12 cellular contexts compared by ENCODE assay signal in genomic region chr11:44304091-44305084, GRCh38. TPM values are rescaled to one million over a fixed set of nuclear protein-coding genes. Genes with fewer than 3 reads are reported as not detected.
DNase-seq lines count a peak whose midpoint lies in the region; ATAC-seq, FAIRE-seq and TF ChIP-seq lines count a peak whose summit lies in the region.
"Had no signal": no experiment of that assay in that cellular context is flagged by ENCODE, and none has a peak within 500 bp of the region (broad histone marks: within the 10 kb centered on the region; RNA-seq: fewer than 3 reads in every experiment).

No MANE protein-coding gene starts in this region.

- peaks cover 0 to 2% (median 0%) of the 10 kb centered on the region in 3 donors for H3K36me3 Mint-ChIP-seq in CD8-positive, alpha-beta memory T cell

- H3K14ac ChIP-seq in H1 (ENCODE audit: insufficient read length), result no peak overlapping the region

- peaks cover 16% of the 10 kb centered on the region for H3K4me1 ChIP-seq in CD8-positive, alpha-beta memory T cell (ENCODE audit: insufficient read depth, low read length)
- H3K4me1 ChIP-seq in MM.1S (ENCODE audit: low read length) (0 out of 2 replicates have a peak, but pooled peaks cover 4% of the 10 kb centered on the region), H1 (replicated peaks in 1 of 4; ENCODE audit: control insufficient read depth in 3 of 4, insufficient read depth in 4 of 4, low read length in 3 of 4) (peaks cover 0 to 25% (median 17%) of the 10 kb centered on the region in 4 experiments; a peak in 6 of 7 replicates), osteoblast (ENCODE audit: insufficient read depth, low read length) (peaks cover 27% of the 10 kb centered on the region)

- H4K5ac ChIP-seq in H1 (ENCODE audit: insufficient read length, low read depth, low read length), result no peak overlapping the region

- WGBS in H1 (ENCODE audit: extremely low coverage in 1 of 2, insufficient coverage in 1 of 2, insufficient read length in 1 of 2, insufficient replicate concordance in 2 of 2, low coverage in 1 of 2, low lambda C conversion rate in 2 of 2, missing lambda C conversion rate in 1 of 2), 2 experiments, result 4% methylated on average over 62 of the region's 73 CpGs; no CpG with 5 or more reads in 1 of the 2 experiments

- TF ChIP-seq RAD21 in H1 (IDR thresholded peaks at IDR 0.05 in 1 of 2, conservative IDR thresholded peaks at IDR 0.05 in 1 of 2; ENCODE audit: low read depth in 2 of 2, low read length in 2 of 2), result no peak

- H2BK120ac ChIP-seq in H1 (replicated peaks; ENCODE audit: low read depth, low read length), result no peak overlapping the region

- H3K56ac ChIP-seq in H1 (replicated peaks; ENCODE audit: insufficient read length, low read depth, low read length), result no peak overlapping the region

- no peak overlapping the region for H3K23ac ChIP-seq in H1 (ENCODE audit: insufficient read length)

- no peaks in the 10 kb centered on the region for H3K79me1 ChIP-seq in H1 (ENCODE audit: low read depth, low read length)

- H3K27me3 ChIP-seq in CD8-positive, alpha-beta memory T cell (ENCODE audit: insufficient read depth, low read length, poor library complexity, severe bottlenecking), result peaks cover 38% of the 10 kb centered on the region
- H3K27me3 ChIP-seq in MM.1S (replicated peaks; ENCODE audit: insufficient read depth, low read length), result peaks cover 66% of the 10 kb centered on the region
- H3K27me3 ChIP-seq in H1 (replicated peaks in 1 of 4; ENCODE audit: control insufficient read depth in 3 of 4, extremely low read depth in 1 of 4, insufficient read depth in 3 of 4, low read length in 3 of 4), result peaks cover 75 to 98% (median 91%) of the 10 kb centered on the region in 4 experiments
- peaks cover 58% of the 10 kb centered on the region for H3K27me3 ChIP-seq in osteoblast (ENCODE audit: insufficient read depth, low read length)

- H4K20me1 ChIP-seq in MM.1S (ENCODE audit: insufficient read depth, low read length), result no peaks in the 10 kb centered on the region
- peaks cover 9 to 11% of the 10 kb centered on the region in 2 experiments for H4K20me1 ChIP-seq in H1 (replicated peaks in 1 of 2; ENCODE audit: control insufficient read depth in 1 of 2, insufficient read depth in 2 of 2, low read length in 2 of 2)
- H4K20me1 ChIP-seq in osteoblast (ENCODE audit: insufficient read depth, low read length), result peaks cover 5% of the 10 kb centered on the region

- H3K9me2 ChIP-seq in MM.1S (replicated peaks; ENCODE audit: insufficient read depth, low read length), result no peaks in the 10 kb centered on the region

- ATAC-seq in HG03460 (IDR thresholded peaks at IDR 0.05; ENCODE audit: unreplicated experiment), result no peak

- peak overlapping the region; percentile 84 for H3K4me2 ChIP-seq in MM.1S (ENCODE audit: low read depth, low read length)
- H3K4me2 ChIP-seq in H1 (ENCODE audit: insufficient read depth in 1 of 2, low read depth in 2 of 2, low read length in 2 of 2), result peak overlapping the region; percentile 59 to 62
- H3K4me2 ChIP-seq in osteoblast (ENCODE audit: insufficient read depth, low read length), result peak overlapping the region; percentile 36

- CTCF ChIA-PET in CD8-positive, alpha-beta memory T cell (lab: Charles Lee), result no interaction called here
- CTCF ChIA-PET in H1 (lab: Charles Lee; ENCODE audit: partially characterized antibody), result interaction anchor here (0.6 to 5.2 kb wide), 4 partner anchors 16 to 431 kb away, joined by 3 to 28 read pairs (median 5); no protein-coding TSS in a partner anchor

- no peak overlapping the region for H3K27ac ChIP-seq in CD8-positive, alpha-beta memory T cell (ENCODE audit: low read depth, low read length)
- H3K27ac ChIP-seq in MM.1S (ENCODE audit: low read length) (no peak overlapping the region), H1 (ENCODE audit: low read depth, low read length) (no peak overlapping the region), osteoblast (ENCODE audit: low read depth, low read length) (no peak overlapping the region)

- peaks cover 0 to 6% (median 0%) of the 10 kb centered on the region in 5 donors for H3K9me3 Mint-ChIP-seq in CD8-positive, alpha-beta memory T cell

- no peaks in the 10 kb centered on the region for H3K36me3 ChIP-seq in CD8-positive, alpha-beta memory T cell (ENCODE audit: insufficient read depth, low read length)
- no peaks in the 10 kb centered on the region for H3K36me3 ChIP-seq in MM.1S (replicated peaks; ENCODE audit: insufficient read depth, low read length)
- no peaks in the 10 kb centered on the region for H3K36me3 ChIP-seq in H1 (ENCODE audit: control insufficient read depth in 2 of 4, insufficient read depth in 4 of 4, low read length in 3 of 4)
- H3K36me3 ChIP-seq in osteoblast (ENCODE audit: insufficient read depth, low read length), result no peaks in the 10 kb centered on the region

- no peak for TF ChIP-seq POLR2A in H1 (IDR thresholded peaks at IDR 0.05; ENCODE audit: control extremely low read depth in 1 of 2, low read depth in 2 of 2, low read length in 2 of 2)

- H3K9ac ChIP-seq in MM.1S (ENCODE audit: low read length), result no peak overlapping the region
- H3K9ac ChIP-seq in H1 (replicated peaks in 1 of 4; ENCODE audit: extremely low read depth in 1 of 4, low read depth in 3 of 4, low read length in 3 of 4), result no peak overlapping the region

- H3K4me1 Mint-ChIP-seq in CD8-positive, alpha-beta memory T cell, result peaks cover 27 to 47% (median 27%) of the 10 kb centered on the region in 3 donors

- H2BK15ac ChIP-seq in H1 (ENCODE audit: low read length), result no peak overlapping the region

- peaks cover 3% of the 10 kb centered on the region; the same call in 1 of the 2 replicates for H3K23me2 ChIP-seq in H1 (ENCODE audit: low read depth, low read length)

- no peaks in the 10 kb centered on the region for H3K9me3 ChIP-seq in CD8-positive, alpha-beta memory T cell (ENCODE audit: low read length)
- H3K9me3 ChIP-seq in MM.1S (replicated peaks; ENCODE audit: insufficient read depth, low read length) (no peaks in the 10 kb centered on the region), H1 (ENCODE audit: insufficient read depth in 2 of 2, low read depth in 1 of 2, low read length in 1 of 2) (no peaks in the 10 kb centered on the region; a peak in 1 of 4 replicates), osteoblast (ENCODE audit: low read depth, low read length) (no peaks in the 10 kb centered on the region)

- H4K8ac ChIP-seq in H1 (ENCODE audit: extremely low read depth, insufficient read depth, low read length), result no peak overlapping the region; the same call in 1 of the 2 replicates

- no peaks in the 10 kb centered on the region for H3F3A ChIP-seq in MM.1S (ENCODE audit: insufficient read depth, low read length)

- peak overlapping the region; percentile 81 to 93 (median 85) for H3K4me3 Mint-ChIP-seq in CD8-positive, alpha-beta memory T cell

- no peak for TF ChIP-seq EP300 in H1 (IDR thresholded peaks at IDR 0.05; ENCODE audit: borderline replicate concordance in 1 of 2, low read depth in 2 of 2, low read length in 2 of 2)

- no peak overlapping the region for H2BK5ac ChIP-seq in H1 (ENCODE audit: low read depth, low read length)

- H2BK12ac ChIP-seq in H1 (ENCODE audit: low read depth, low read length), result no peak overlapping the region

- no peak overlapping the region for H3K27ac Mint-ChIP-seq in CD8-positive, alpha-beta memory T cell

- H3K27me3 Mint-ChIP-seq in CD8-positive, alpha-beta memory T cell, result peaks cover 71 to 87% of the 10 kb centered on the region in 2 donors

- no peak for DNase-seq in CD8-positive, alpha-beta memory T cell
- DNase-seq in MM.1S (no peak), H1 (ENCODE audit: low read depth in 1 of 2, low spot score in 2 of 2) (peak in 1 of 2 experiments; percentile 64), osteoblast (ENCODE audit: insufficient read length, low spot score, missing footprints) (peak; percentile 86), activated gamma-delta T cell treated with Interleukin-2 at 50 U/mL for 16 hours (no peak)
- no peak for DNase-seq in central memory CD4-positive, alpha-beta T cell
- DNase-seq: amniotic stem cell, KG1, mammary epithelial cell, NCI-H69, T1000 had no signal

- H2BK20ac ChIP-seq in H1 (ENCODE audit: low read length), result no peak overlapping the region

- FAIRE-seq in H1 (lab: Jason Lieb, UNC), result no peak

- 0 out of 2 replicates have a peak overlapping the region, but pooled peaks have one; percentile 19 for H3K18ac ChIP-seq in H1 (ENCODE audit: extremely low read depth, low read length)

- POLR2A ChIA-PET in CD8-positive, alpha-beta memory T cell (lab: Charles Lee), result no interaction called here
- POLR2A ChIA-PET in H1 (lab: Charles Lee; ENCODE audit: partially characterized antibody), result interaction anchor here (6.7 kb wide), 1 partner anchor 14 kb away, joined by 47 read pairs; no protein-coding TSS in a partner anchor

- H3K79me2 ChIP-seq in MM.1S (ENCODE audit: low read length) (no peaks in the 10 kb centered on the region), H1 (ENCODE audit: control insufficient read depth in 1 of 2, insufficient read depth in 2 of 2, low read length in 2 of 2) (no peaks in the 10 kb centered on the region), osteoblast (ENCODE audit: insufficient read depth, low read length) (no peaks in the 10 kb centered on the region)

- TF ChIP-seq CTCF in MM.1S (IDR thresholded peaks at IDR 0.05; ENCODE audit: low read length), result no peak
- TF ChIP-seq CTCF in H1 (IDR thresholded peaks at IDR 0.05; ENCODE audit: control extremely low read depth in 1 of 3, insufficient read depth in 1 of 3, low read depth in 1 of 3, low read length in 3 of 3), result peak in 1 of 3 experiments; percentile 2; a peak in 1 of 4 replicates
- TF ChIP-seq CTCF in osteoblast (IDR thresholded peaks at IDR 0.05; ENCODE audit: extremely low read depth, low read depth, low read length), result no peak

- no peak overlapping the region for H3K4ac ChIP-seq in H1 (replicated peaks; ENCODE audit: insufficient read length, low read depth, low read length)

- H2AFZ ChIP-seq in MM.1S (ENCODE audit: low read length) (no peak overlapping the region), H1 (ENCODE audit: low read length) (no peak overlapping the region), osteoblast (ENCODE audit: low read length) (no peak overlapping the region)

- H2AK5ac ChIP-seq in H1 (ENCODE audit: low read depth, low read length), result no peak overlapping the region

- H3K4me3 ChIP-seq in CD8-positive, alpha-beta memory T cell (ENCODE audit: low read length), result no peak overlapping the region
- H3K4me3 ChIP-seq in MM.1S (ENCODE audit: low read length), result peak overlapping the region; percentile 78; the same call in 1 of the 2 replicates
- H3K4me3 ChIP-seq in H1 (ENCODE audit: extremely low read depth in 1 of 4, insufficient read depth in 2 of 4, low read depth in 3 of 4, low read length in 4 of 4), result peak overlapping the region in 1 of 4 experiments; percentile 44; a peak in 2 of 8 replicates
- H3K4me3 ChIP-seq in osteoblast (ENCODE audit: insufficient read depth, low read length), result no peak overlapping the region

- H4K91ac ChIP-seq in H1 (replicated peaks; ENCODE audit: insufficient read length, low read length), result no peak overlapping the region

RNA-seq across cellular contexts. Expression of gene ALX4, which starts 5.6 kb away (rescaled TPM):
- not detected for total RNA-seq in CD8-positive, alpha-beta memory T cell
- polyA plus RNA-seq in CD8-positive, alpha-beta memory T cell, result not detected
- total RNA-seq in H1 (2021; fragmentation: NEBNext Ultra II Directional; extraction: Animal tissue kit (Norgen Biotek cat#: 25700)), result not detected in 2 replicates
- not detected in 2 replicates for polyA plus RNA-seq in H1 (2011; rRNA removed)
- not detected for polyA plus RNA-seq in H1 (2011; cell fraction: cytosol; rRNA removed)
- not detected for polyA plus RNA-seq in H1 (2011; cell fraction: nucleus; rRNA removed)
- 0.05 to 0.06 TPM in 2 of 4 replicates, not detected in the others for polyA plus RNA-seq in H1 (2012, experiment 1 of 2)
- not detected for polyA plus RNA-seq in H1 (2012, experiment 2 of 2)
- polyA plus RNA-seq in H1 (2013, experiment 1 of 2), result not detected
- polyA plus RNA-seq in H1 (2013, experiment 2 of 2), result not detected
- polyA minus RNA-seq in H1 (2011; rRNA and poly(A)+ RNA removed), result not detected in 2 replicates
- polyA minus RNA-seq in H1 (2011; cell fraction: cytosol; rRNA and poly(A)+ RNA removed), result not detected
- polyA minus RNA-seq in H1 (2011; cell fraction: nucleus; rRNA and poly(A)+ RNA removed), result not detected
- total RNA-seq in osteoblast, result under 0.01 and 0.29 TPM in 2 replicates
- polyA plus RNA-seq: mammary epithelial cell had no signal
